1 cellular context compared by ENCODE assay signal in the genomic region with DNA sequence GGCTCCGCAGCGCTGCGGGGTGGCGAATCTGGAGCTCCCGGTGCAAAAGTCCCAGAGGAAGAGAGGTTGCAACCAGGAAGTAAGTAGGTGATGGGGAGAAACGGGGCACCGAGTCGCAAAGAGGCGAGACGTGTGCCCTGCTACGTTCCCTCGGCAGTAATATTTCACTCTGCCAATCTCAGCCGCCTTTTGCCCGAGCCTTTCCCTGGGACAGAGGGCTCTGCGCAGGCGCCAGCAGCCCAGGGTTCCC.
A peak's percentile ranks its signal among the peaks of the same experiment; 100 is the strongest.
TF ChIP-seq lines count a peak whose summit lies in the region.

A gene (minus strand): TSS at position 171 of the 250 bp plus-strand sequence. CDS start 495 bp downstream, outside the sequence.

TF ChIP-seq in HEK293, 187 proteins besides CTCF, POLR2A, EP300 and RAD21 (continued from another document):
- TF ChIP-seq, protein P1, sequence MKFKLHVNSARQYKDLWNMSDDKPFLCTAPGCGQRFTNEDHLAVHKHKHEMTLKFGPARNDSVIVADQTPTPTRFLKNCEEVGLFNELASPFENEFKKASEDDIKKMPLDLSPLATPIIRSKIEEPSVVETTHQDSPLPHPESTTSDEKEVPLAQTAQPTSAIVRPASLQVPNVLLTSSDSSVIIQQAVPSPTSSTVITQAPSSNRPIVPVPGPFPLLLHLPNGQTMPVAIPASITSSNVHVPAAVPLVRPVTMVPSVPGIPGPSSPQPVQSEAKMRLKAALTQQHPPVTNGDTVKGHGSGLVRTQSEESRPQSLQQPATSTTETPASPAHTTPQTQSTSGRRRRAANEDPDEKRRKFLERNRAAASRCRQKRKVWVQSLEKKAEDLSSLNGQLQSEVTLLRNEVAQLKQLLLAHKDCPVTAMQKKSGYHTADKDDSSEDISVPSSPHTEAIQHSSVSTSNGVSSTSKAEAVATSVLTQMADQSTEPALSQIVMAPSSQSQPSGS (tag by site-specific recombination; IDR thresholded peaks at IDR 0.05; ENCODE audit: low read depth), result no peak
- TF ChIP-seq SALL2 (tag by site-specific recombination; IDR thresholded peaks at IDR 0.05; ENCODE audit: borderline replicate concordance) (no peak), YY2 (tag by site-specific recombination; IDR thresholded peaks at IDR 0.05) (no peak), ZFP3 (tag by site-specific recombination; IDR thresholded peaks at IDR 0.05; ENCODE audit: low read depth) (no peak), ZNF473 (tag by site-specific recombination; IDR thresholded peaks at IDR 0.05) (no peak), ZNF768 (tag by site-specific recombination; IDR thresholded peaks at IDR 0.05) (no peak), GLI2 (tag by site-specific recombination; IDR thresholded peaks at IDR 0.05; ENCODE audit: borderline replicate concordance, low read depth) (no peak), ZBTB20 (tag by site-specific recombination; IDR thresholded peaks at IDR 0.05) (peak; percentile 93), ZSCAN23 (tag by site-specific recombination; IDR thresholded peaks at IDR 0.05) (no peak), ZNF701 (tag by site-specific recombination; IDR thresholded peaks at IDR 0.05) (no peak), ZNF785 (tag by site-specific recombination; IDR thresholded peaks at IDR 0.05) (no peak), ZNF37A (tag by site-specific recombination; IDR thresholded peaks at IDR 0.05) (no peak), MZF1 (tag by site-specific recombination; IDR thresholded peaks at IDR 0.05; ENCODE audit: borderline replicate concordance) (no peak), ZNF157 (tag by site-specific recombination; IDR thresholded peaks at IDR 0.05) (no peak), ZNF791 (tag by site-specific recombination; IDR thresholded peaks at IDR 0.05) (no peak), GLIS1 (tag by site-specific recombination; IDR thresholded peaks at IDR 0.05) (no peak), GLIS2 (tag by site-specific recombination; IDR thresholded peaks at IDR 0.05) (no peak), ZSCAN30 (tag by site-specific recombination; IDR thresholded peaks at IDR 0.05) (peak; percentile 26; the same call in 1 of the 2 replicates), ZFP37 (tag by site-specific recombination; IDR thresholded peaks at IDR 0.05) (no peak), ZNF394 (tag by site-specific recombination; IDR thresholded peaks at IDR 0.05; ENCODE audit: borderline replicate concordance) (no peak), FEZF1 (tag by site-specific recombination; IDR thresholded peaks at IDR 0.05) (peak; percentile 76), ZNF521 (tag by site-specific recombination; IDR thresholded peaks at IDR 0.05) (no peak), ZNF610 (tag by site-specific recombination; IDR thresholded peaks at IDR 0.05; ENCODE audit: borderline replicate concordance) (no peak; the same call in 1 of the 2 replicates), ZNF549 (tag by site-specific recombination; IDR thresholded peaks at IDR 0.05) (no peak), ZNF837 (tag by site-specific recombination; IDR thresholded peaks at IDR 0.05) (no peak), ZNF324 (tag by site-specific recombination; IDR thresholded peaks at IDR 0.05) (no peak), MEIS1 (CRISPR knock-in tag; IDR thresholded peaks at IDR 0.05; ENCODE audit: borderline replicate concordance) (no peak), ZNF266 (tag by site-specific recombination; IDR thresholded peaks at IDR 0.05; ENCODE audit: low read depth) (no peak), YY1 (tag by site-specific recombination; IDR thresholded peaks at IDR 0.05) (no peak)
- TF ChIP-seq, protein P2, sequence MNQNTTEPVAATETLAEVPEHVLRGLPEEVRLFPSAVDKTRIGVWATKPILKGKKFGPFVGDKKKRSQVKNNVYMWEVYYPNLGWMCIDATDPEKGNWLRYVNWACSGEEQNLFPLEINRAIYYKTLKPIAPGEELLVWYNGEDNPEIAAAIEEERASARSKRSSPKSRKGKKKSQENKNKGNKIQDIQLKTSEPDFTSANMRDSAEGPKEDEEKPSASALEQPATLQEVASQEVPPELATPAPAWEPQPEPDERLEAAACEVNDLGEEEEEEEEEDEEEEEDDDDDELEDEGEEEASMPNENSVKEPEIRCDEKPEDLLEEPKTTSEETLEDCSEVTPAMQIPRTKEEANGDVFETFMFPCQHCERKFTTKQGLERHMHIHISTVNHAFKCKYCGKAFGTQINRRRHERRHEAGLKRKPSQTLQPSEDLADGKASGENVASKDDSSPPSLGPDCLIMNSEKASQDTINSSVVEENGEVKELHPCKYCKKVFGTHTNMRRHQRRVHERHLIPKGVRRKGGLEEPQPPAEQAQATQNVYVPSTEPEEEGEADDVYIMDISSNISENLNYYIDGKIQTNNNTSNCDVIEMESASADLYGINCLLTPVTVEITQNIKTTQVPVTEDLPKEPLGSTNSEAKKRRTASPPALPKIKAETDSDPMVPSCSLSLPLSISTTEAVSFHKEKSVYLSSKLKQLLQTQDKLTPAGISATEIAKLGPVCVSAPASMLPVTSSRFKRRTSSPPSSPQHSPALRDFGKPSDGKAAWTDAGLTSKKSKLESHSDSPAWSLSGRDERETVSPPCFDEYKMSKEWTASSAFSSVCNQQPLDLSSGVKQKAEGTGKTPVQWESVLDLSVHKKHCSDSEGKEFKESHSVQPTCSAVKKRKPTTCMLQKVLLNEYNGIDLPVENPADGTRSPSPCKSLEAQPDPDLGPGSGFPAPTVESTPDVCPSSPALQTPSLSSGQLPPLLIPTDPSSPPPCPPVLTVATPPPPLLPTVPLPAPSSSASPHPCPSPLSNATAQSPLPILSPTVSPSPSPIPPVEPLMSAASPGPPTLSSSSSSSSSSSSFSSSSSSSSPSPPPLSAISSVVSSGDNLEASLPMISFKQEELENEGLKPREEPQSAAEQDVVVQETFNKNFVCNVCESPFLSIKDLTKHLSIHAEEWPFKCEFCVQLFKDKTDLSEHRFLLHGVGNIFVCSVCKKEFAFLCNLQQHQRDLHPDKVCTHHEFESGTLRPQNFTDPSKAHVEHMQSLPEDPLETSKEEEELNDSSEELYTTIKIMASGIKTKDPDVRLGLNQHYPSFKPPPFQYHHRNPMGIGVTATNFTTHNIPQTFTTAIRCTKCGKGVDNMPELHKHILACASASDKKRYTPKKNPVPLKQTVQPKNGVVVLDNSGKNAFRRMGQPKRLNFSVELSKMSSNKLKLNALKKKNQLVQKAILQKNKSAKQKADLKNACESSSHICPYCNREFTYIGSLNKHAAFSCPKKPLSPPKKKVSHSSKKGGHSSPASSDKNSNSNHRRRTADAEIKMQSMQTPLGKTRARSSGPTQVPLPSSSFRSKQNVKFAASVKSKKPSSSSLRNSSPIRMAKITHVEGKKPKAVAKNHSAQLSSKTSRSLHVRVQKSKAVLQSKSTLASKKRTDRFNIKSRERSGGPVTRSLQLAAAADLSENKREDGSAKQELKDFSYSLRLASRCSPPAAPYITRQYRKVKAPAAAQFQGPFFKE (tag by site-specific recombination; IDR thresholded peaks at IDR 0.05; ENCODE audit: borderline replicate concordance), result no peak
- TF ChIP-seq, protein P3, sequence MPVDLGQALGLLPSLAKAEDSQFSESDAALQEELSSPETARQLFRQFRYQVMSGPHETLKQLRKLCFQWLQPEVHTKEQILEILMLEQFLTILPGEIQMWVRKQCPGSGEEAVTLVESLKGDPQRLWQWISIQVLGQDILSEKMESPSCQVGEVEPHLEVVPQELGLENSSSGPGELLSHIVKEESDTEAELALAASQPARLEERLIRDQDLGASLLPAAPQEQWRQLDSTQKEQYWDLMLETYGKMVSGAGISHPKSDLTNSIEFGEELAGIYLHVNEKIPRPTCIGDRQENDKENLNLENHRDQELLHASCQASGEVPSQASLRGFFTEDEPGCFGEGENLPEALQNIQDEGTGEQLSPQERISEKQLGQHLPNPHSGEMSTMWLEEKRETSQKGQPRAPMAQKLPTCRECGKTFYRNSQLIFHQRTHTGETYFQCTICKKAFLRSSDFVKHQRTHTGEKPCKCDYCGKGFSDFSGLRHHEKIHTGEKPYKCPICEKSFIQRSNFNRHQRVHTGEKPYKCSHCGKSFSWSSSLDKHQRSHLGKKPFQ (tag by site-specific recombination; IDR thresholded peaks at IDR 0.05), result no peak
- TF ChIP-seq, protein P4, sequence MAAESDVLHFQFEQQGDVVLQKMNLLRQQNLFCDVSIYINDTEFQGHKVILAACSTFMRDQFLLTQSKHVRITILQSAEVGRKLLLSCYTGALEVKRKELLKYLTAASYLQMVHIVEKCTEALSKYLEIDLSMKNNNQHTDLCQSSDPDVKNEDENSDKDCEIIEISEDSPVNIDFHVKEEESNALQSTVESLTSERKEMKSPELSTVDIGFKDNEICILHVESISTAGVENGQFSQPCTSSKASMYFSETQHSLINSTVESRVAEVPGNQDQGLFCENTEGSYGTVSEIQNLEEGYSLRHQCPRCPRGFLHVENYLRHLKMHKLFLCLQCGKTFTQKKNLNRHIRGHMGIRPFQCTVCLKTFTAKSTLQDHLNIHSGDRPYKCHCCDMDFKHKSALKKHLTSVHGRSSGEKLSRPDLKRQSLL (tag by site-specific recombination; IDR thresholded peaks at IDR 0.05), result peak; percentile 51; the same call in 1 of the 2 replicates
- TF ChIP-seq, protein P5, sequence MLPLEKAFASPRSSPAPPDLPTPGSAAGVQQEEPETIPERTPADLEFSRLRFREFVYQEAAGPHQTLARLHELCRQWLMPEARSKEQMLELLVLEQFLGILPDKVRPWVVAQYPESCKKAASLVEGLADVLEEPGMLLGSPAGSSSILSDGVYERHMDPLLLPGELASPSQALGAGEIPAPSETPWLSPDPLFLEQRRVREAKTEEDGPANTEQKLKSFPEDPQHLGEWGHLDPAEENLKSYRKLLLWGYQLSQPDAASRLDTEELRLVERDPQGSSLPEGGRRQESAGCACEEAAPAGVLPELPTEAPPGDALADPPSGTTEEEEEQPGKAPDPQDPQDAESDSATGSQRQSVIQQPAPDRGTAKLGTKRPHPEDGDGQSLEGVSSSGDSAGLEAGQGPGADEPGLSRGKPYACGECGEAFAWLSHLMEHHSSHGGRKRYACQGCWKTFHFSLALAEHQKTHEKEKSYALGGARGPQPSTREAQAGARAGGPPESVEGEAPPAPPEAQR (tag by site-specific recombination; IDR thresholded peaks at IDR 0.05), result no peak
- TF ChIP-seq, protein P6, sequence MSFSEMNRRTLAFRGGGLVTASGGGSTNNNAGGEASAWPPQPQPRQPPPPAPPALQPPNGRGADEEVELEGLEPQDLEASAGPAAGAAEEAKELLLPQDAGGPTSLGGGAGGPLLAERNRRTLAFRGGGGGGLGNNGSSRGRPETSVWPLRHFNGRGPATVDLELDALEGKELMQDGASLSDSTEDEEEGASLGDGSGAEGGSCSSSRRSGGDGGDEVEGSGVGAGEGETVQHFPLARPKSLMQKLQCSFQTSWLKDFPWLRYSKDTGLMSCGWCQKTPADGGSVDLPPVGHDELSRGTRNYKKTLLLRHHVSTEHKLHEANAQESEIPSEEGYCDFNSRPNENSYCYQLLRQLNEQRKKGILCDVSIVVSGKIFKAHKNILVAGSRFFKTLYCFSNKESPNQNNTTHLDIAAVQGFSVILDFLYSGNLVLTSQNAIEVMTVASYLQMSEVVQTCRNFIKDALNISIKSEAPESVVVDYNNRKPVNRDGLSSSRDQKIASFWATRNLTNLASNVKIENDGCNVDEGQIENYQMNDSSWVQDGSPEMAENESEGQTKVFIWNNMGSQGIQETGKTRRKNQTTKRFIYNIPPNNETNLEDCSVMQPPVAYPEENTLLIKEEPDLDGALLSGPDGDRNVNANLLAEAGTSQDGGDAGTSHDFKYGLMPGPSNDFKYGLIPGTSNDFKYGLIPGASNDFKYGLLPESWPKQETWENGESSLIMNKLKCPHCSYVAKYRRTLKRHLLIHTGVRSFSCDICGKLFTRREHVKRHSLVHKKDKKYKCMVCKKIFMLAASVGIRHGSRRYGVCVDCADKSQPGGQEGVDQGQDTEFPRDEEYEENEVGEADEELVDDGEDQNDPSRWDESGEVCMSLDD (tag by site-specific recombination; IDR thresholded peaks at IDR 0.05), result no peak
- TF ChIP-seq, protein P7, sequence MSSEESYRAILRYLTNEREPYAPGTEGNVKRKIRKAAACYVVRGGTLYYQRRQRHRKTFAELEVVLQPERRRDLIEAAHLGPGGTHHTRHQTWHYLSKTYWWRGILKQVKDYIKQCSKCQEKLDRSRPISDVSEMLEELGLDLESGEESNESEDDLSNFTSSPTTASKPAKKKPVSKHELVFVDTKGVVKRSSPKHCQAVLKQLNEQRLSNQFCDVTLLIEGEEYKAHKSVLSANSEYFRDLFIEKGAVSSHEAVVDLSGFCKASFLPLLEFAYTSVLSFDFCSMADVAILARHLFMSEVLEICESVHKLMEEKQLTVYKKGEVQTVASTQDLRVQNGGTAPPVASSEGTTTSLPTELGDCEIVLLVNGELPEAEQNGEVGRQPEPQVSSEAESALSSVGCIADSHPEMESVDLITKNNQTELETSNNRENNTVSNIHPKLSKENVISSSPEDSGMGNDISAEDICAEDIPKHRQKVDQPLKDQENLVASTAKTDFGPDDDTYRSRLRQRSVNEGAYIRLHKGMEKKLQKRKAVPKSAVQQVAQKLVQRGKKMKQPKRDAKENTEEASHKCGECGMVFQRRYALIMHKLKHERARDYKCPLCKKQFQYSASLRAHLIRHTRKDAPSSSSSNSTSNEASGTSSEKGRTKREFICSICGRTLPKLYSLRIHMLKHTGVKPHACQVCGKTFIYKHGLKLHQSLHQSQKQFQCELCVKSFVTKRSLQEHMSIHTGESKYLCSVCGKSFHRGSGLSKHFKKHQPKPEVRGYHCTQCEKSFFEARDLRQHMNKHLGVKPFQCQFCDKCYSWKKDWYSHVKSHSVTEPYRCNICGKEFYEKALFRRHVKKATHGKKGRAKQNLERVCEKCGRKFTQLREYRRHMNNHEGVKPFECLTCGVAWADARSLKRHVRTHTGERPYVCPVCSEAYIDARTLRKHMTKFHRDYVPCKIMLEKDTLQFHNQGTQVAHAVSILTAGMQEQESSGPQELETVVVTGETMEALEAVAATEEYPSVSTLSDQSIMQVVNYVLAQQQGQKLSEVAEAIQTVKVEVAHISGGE (tag by site-specific recombination; conservative IDR thresholded peaks at IDR 0.05; ENCODE audit: low read depth), result no peak; the same call in 1 of the 2 replicates
